In the genomic region with DNA sequence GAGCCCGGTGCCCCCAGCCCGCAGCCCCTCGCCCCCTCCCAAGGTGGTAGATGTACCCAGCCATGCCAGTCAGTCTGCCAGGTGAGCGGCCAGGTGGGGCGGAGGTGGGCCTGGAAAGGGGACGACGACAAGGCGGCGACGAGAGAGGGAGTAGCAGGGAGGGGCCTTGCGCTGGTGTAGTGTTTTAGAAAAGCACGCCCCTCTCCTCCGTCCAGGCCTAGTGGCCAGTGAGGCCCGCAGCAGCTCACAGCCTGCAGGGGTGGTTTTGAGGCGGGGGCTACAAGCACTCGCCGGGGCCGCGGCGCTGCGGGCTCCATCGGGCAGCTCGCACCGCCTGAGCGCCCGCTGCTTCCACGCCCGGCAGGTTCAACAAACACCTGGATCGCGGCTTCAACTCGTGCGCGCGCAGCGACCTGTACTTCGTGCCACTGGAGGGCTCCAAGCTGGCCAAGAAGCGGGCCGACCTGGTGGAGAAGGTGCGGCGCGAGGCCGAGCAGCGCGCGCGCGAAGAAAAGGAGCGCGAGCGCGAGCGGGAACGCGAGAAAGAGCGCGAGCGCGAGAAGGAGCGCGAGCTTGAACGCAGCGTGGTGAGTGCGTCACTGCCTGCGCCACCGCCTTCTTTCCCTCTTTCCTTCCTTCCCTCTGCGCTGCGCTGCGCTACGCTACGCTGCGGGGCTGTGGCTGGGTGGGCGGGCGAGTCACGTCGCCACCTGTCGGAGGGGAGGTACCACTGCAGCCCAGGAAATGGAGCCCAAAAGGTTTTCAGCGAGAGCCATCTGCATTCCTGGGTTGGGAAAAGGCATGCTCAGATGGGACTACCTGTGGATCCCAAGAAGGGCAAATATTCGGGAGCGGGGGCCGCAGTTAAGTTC, we compare ENCODE assay signal across 8 cellular contexts. TPM values are rescaled to one million over a fixed set of nuclear protein-coding genes. Genes with fewer than 3 reads are reported as not detected.
DNase-seq lines count a peak whose midpoint lies in the region; ATAC-seq and TF ChIP-seq lines count a peak whose summit lies in the region.

No MANE protein-coding gene starts in this region.

- H3K27ac Mint-ChIP-seq in CD14-positive monocyte, result peak overlapping the region in 6 of 7 donors; percentile 50 to 84 (median 68)

- peaks cover 37% of the 10 kb centered on the region for H3K4me1 Mint-ChIP-seq in CD14-positive monocyte

- ATAC-seq in GM19328 (IDR thresholded peaks at IDR 0.05; ENCODE audit: unreplicated experiment) (peak; percentile 82), HG03520 (IDR thresholded peaks at IDR 0.05; ENCODE audit: unreplicated experiment) (peak; percentile 82), left lung (peak; percentile 91)

- H3K27me3 Mint-ChIP-seq in CD14-positive monocyte (ENCODE audit: low read depth in 3 of 3), result no peaks in the 10 kb centered on the region

- H3K9me3 ChIP-seq in left lung, result no peaks in the 10 kb centered on the region

- peaks cover 0 to 68% of the 10 kb centered on the region in 2 donors for H3K36me3 ChIP-seq in left lung

- peak overlapping the region; percentile 78 to 79 for H3K4me3 Mint-ChIP-seq in CD14-positive monocyte

- peaks cover 13 to 25% of the 10 kb centered on the region in 2 donors for H3K36me3 Mint-ChIP-seq in CD14-positive monocyte

- DNase-seq in CD14-positive monocyte (ENCODE audit: low spot score) (peak; percentile 93), NCI-H748 (lab: John Stamatoyannopoulos, UW; ENCODE audit: unreplicated experiment) (peak; percentile 96), dedifferentiated amniotic fluid mesenchymal stem cell (ENCODE audit: extremely low spot score) (peak; percentile 89), left lung (peak; percentile 95 to 99)
- peak; percentile 86 to 91 for DNase-seq in activated CD4-positive, alpha-beta T cell treated with anti-CD3 and anti-CD28 coated beads, Interleukin-2, amount 50 U/mL, for 24 hours (ENCODE audit: low read depth in 1 of 2, low spot score in 1 of 2)
- DNase-seq in stimulated activated CD4-positive, alpha-beta T cell treated with anti-CD3 and anti-CD28 coated beads, Interleukin-2, amount 100 ng/mL, for 48 hours, result peak; percentile 88 to 89

- peak overlapping the region; percentile 56 to 63 for H3K4me3 ChIP-seq in left lung

- intact Hi-C loops in CD14-positive monocyte (cut with micrococcal nuclease), result loop anchor here (2.0 to 5.0 kb wide), 2 partner anchors 33 to 35 kb away; partner anchors contain the start of genes EMG1 (in 2 of the 2) and PHB2 (in 2 of the 2)
- intact Hi-C loops in left lung (cut with DNase I), result no loop called here

- H3K4me1 ChIP-seq in left lung, result peaks cover 15 to 62% of the 10 kb centered on the region in 2 donors

- no peaks in the 10 kb centered on the region for H3K27me3 ChIP-seq in left lung

- peak; percentile 94 for TF ChIP-seq CTCF in CD14-positive monocyte (IDR thresholded peaks at IDR 0.05)
- TF ChIP-seq CTCF in left lung (IDR thresholded peaks at IDR 0.05), result peak; percentile 92 to 97

- H3K27ac ChIP-seq in left lung, result peak overlapping the region; percentile 93 to 94

- H3K9me3 Mint-ChIP-seq in CD14-positive monocyte, result no peaks in the 10 kb centered on the region

RNA-seq across cellular contexts. Expression of gene RNU7-1, which starts 5.9 kb away (rescaled TPM):
- not detected for polyA plus RNA-seq in CD14-positive monocyte
- total RNA-seq in left lung, result not detected

RNA-seq across cellular contexts. Expression of gene C12orf57, which starts 6.1 kb away (rescaled TPM):
- polyA plus RNA-seq in CD14-positive monocyte, result 10 to 100 TPM; 19.1 to 24.2 TPM
- total RNA-seq in left lung, result 100 to 1,000 TPM; 159 to 194 TPM

RNA-seq across cellular contexts. Expression of gene ATN1, which starts 10.0 kb away (rescaled TPM):
- polyA plus RNA-seq in CD14-positive monocyte, result under 1 TPM in 1 of 2 donors, not detected in 1; 0.40 TPM
- total RNA-seq in left lung, result 100 to 1,000 TPM in 1 of 2 donors, 10 to 100 TPM in 1; 96.9 to 107 TPM

RNA-seq across cellular contexts. Expression of gene PTPN6, which starts 13.4 kb away (rescaled TPM):
- 100 to 1,000 TPM; 449 to 562 TPM for polyA plus RNA-seq in CD14-positive monocyte
- total RNA-seq in left lung, result 100 to 1,000 TPM in 1 of 2 donors, 10 to 100 TPM in 1; 74.6 to 145 TPM

RNA-seq across cellular contexts. Expression of gene ENO2, which starts 23.3 kb away (rescaled TPM):
- polyA plus RNA-seq in CD14-positive monocyte, result under 1 TPM; 0.09 to 0.19 TPM
- total RNA-seq in left lung, result 10 to 100 TPM; 42.3 to 50.0 TPM

Comparison
In these comparisons a context has a peak if more than half of its experiments do, and no peak if none do; other contexts are left out.
1. Peak in every context shown above with its lines: DNase-seq, ATAC-seq, H3K4me3 ChIP-seq and H3K27ac ChIP-seq.
2. intact Hi-C loops: an anchor here in CD14-positive monocyte (2.0 to 5.0 kb wide); none called in left lung.